Comparison of ENCODE assay signal across 6 cellular contexts in the genomic region with DNA sequence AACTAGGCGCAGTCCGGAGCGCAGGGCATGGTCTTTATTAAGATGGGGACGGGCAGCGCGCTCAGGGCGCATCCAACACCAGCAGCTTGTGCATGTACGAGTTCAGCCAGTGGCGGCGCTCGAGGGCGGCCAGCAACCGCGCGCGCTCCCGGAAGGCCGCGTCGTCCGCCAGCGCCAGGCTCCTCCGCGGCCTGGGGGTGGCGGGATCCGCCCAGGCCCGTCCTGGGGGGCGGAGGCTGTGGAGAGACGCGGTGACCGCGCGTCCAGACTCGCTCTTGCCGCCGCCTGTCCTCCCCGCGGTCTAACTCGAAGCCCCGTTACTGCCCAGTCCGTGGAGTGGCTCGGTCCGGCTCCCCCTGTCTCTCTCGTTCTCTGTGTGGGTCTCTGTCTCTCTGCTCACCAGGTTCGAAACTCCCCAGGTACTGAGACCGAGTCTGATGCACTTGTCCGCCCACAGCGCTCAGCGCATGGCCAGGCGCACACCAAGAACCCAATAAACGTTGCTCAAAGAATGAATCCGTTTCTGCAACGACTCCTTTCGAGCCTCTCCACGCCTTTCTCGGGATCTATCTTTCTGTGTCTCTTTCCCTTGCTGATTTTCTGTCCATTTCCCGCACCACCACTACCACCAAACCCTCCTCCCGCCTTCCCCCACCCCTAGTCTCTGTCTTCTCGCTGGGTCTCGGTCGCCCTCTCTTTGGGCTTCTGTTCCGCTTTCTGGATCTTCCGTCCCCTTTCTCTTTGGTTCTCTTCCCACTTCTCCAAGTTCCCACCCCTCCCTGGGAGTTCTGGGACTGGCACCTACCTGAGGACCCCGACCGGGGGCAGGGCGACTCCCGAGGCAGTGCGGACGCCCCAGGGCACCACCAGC.
DNase-seq lines count a peak whose midpoint lies in the region; ATAC-seq and TF ChIP-seq lines count a peak whose summit lies in the region.

No MANE protein-coding gene starts in this region.

- H3K4me3 ChIP-seq in fibroblast of pulmonary artery (replicated peaks; ENCODE audit: low read depth, low read length), result no peak overlapping the region
- peak overlapping the region; percentile 31 to 54 for H3K4me3 ChIP-seq in stomach smooth muscle (ENCODE audit: low read length in 2 of 2)

- no peak overlapping the region for H3K9ac ChIP-seq in stomach smooth muscle (ENCODE audit: low read length in 2 of 2)

- in situ Hi-C loops in GM13976 (cut with MboI; ENCODE audit: low sequenced_read_pairs, unreplicated experiment), result no loop called here

- no peaks in the 10 kb centered on the region for H3K9me3 ChIP-seq in stomach smooth muscle (ENCODE audit: control insufficient read depth in 2 of 2, low read length in 2 of 2)

- H3K27me3 ChIP-seq in stomach smooth muscle (ENCODE audit: control insufficient read depth in 1 of 2, insufficient read depth in 2 of 2, low read length in 2 of 2), result peaks cover 76 to 78% of the 10 kb centered on the region in 2 donors

- ATAC-seq in SK-N-SH treated with all-trans-retinoic acid at 6 μM for 48 hours (peak; percentile 77), GM18519 (IDR thresholded peaks at IDR 0.05; ENCODE audit: low FRiP score, unreplicated experiment) (no peak)

- peaks cover 17% of the 10 kb centered on the region for H3K4me1 ChIP-seq in stomach smooth muscle (ENCODE audit: control insufficient read depth, insufficient read depth, low read length)

- peak; percentile 66 for DNase-seq in GM13976 (ENCODE audit: low spot score)
- peak; percentile 26 for DNase-seq in fibroblast of pulmonary artery (ENCODE audit: low read depth)
- no peak for DNase-seq in midbrain (lab: John Stamatoyannopoulos, UW)

- no peak overlapping the region for H3K27ac ChIP-seq in stomach smooth muscle (ENCODE audit: low read length)

- TF ChIP-seq CTCF in GM13976 (IDR thresholded peaks at IDR 0.05; ENCODE audit: borderline replicate concordance, control extremely low read depth, extremely low read depth, insufficient read depth, missing control alignments), result peak; percentile 44
- TF ChIP-seq CTCF in fibroblast of pulmonary artery (IDR thresholded peaks at IDR 0.05; ENCODE audit: low read length, missing control alignments), result peak; percentile 3

- H3K36me3 ChIP-seq in stomach smooth muscle (ENCODE audit: control insufficient read depth in 2 of 2, insufficient read depth in 2 of 2, low read length in 2 of 2), result no peaks in the 10 kb centered on the region

TF ChIP-seq in SK-N-SH treated with all-trans-retinoic acid at 6 μM for 48 hours, 23 proteins besides CTCF, POLR2A, EP300 and RAD21:
- TF ChIP-seq PATZ1 (CRISPR knock-in tag; IDR thresholded peaks at IDR 0.05; ENCODE audit: borderline replicate concordance) (no peak), OSR1 (CRISPR knock-in tag; IDR thresholded peaks at IDR 0.05) (no peak), CSRNP3 (CRISPR knock-in tag; IDR thresholded peaks at IDR 0.05) (no peak), RARB (CRISPR knock-in tag; IDR thresholded peaks at IDR 0.05) (no peak), ZNF565 (CRISPR knock-in tag; conservative IDR thresholded peaks at IDR 0.05; ENCODE audit: low read depth) (no peak), ARNTL (CRISPR knock-in tag; IDR thresholded peaks at IDR 0.05; ENCODE audit: borderline replicate concordance, low read depth) (no peak), ZNF8 (CRISPR knock-in tag; IDR thresholded peaks at IDR 0.05) (no peak), ESRRG (CRISPR knock-in tag; IDR thresholded peaks at IDR 0.05) (no peak), ZFP30 (CRISPR knock-in tag; IDR thresholded peaks at IDR 0.05) (no peak), ZC3H10 (CRISPR knock-in tag; IDR thresholded peaks at IDR 0.05) (no peak), POU6F1 (CRISPR knock-in tag; IDR thresholded peaks at IDR 0.05; ENCODE audit: borderline replicate concordance, low read depth) (no peak), CREB5 (CRISPR knock-in tag; IDR thresholded peaks at IDR 0.05; ENCODE audit: low read depth) (no peak), ZFP3 (CRISPR knock-in tag; IDR thresholded peaks at IDR 0.05) (no peak), TSHZ2 (CRISPR knock-in tag; IDR thresholded peaks at IDR 0.05) (no peak), GLIS3 (CRISPR knock-in tag; IDR thresholded peaks at IDR 0.05) (no peak), CSDC2 (CRISPR knock-in tag; IDR thresholded peaks at IDR 0.05) (no peak), TCF4 (CRISPR knock-in tag; IDR thresholded peaks at IDR 0.05; ENCODE audit: borderline replicate concordance) (no peak), TOX (CRISPR knock-in tag; IDR thresholded peaks at IDR 0.05; ENCODE audit: borderline replicate concordance) (no peak), BACH2 (CRISPR knock-in tag; IDR thresholded peaks at IDR 0.05; ENCODE audit: borderline replicate concordance) (no peak), SNAI2 (CRISPR knock-in tag; IDR thresholded peaks at IDR 0.05) (no peak)
